ENCODE assay signal across 7 cellular contexts in genomic region chr1:145055217-145055760, GRCh38. TPM values are rescaled to one million over a fixed set of nuclear protein-coding genes. Genes with fewer than 3 reads are reported as not detected.
DNase-seq lines count a peak whose midpoint lies in the region; ATAC-seq and TF ChIP-seq lines count a peak whose summit lies in the region.
"Not testable (repeated sequence)": the region's sequence is repeated elsewhere in the genome, so short reads cannot be mapped to it uniquely, and the experiment has no call there.

No MANE protein-coding gene starts in this region.

- intact Hi-C loops in right lobe of liver (cut with DNase I), result not testable (repeated sequence)

- H3K9me3 Mint-ChIP-seq in activated naive CD8-positive, alpha-beta T cell treated with anti-CD3 and anti-CD28 coated beads, Interleukin-2, amount 10 ng/mL, durations not matched to agents 7 days and 5 days, result not testable (repeated sequence)

- not testable (repeated sequence) for H3K27me3 ChIP-seq in right lobe of liver

- not testable (repeated sequence) for H3K27me3 Mint-ChIP-seq in activated naive CD8-positive, alpha-beta T cell treated with anti-CD3 and anti-CD28 coated beads, Interleukin-2, amount 10 ng/mL, durations not matched to agents 7 days and 5 days

- not testable (repeated sequence) for H3K4me3 Mint-ChIP-seq in activated naive CD8-positive, alpha-beta T cell treated with anti-CD3 and anti-CD28 coated beads, Interleukin-2, amount 10 ng/mL, durations not matched to agents 7 days and 5 days

- not testable (repeated sequence) for TF ChIP-seq CTCF in right lobe of liver (IDR thresholded peaks at IDR 0.05)

- not testable (repeated sequence) for H3K36me3 ChIP-seq in right lobe of liver

- no CpG with 5 or more reads among the region's 4 CpGs for WGBS in right lobe of liver (ENCODE audit: insufficient coverage, low coverage, low lambda C conversion rate, missing lambda C conversion rate)

- not testable (repeated sequence) for H3K4me3 ChIP-seq in right lobe of liver

- not testable (repeated sequence) for H3K36me3 Mint-ChIP-seq in activated naive CD8-positive, alpha-beta T cell treated with anti-CD3 and anti-CD28 coated beads, Interleukin-2, amount 10 ng/mL, durations not matched to agents 7 days and 5 days

- H3K4me1 ChIP-seq in right lobe of liver, result not testable (repeated sequence)

- not testable (repeated sequence) for H3K4me1 Mint-ChIP-seq in activated naive CD8-positive, alpha-beta T cell treated with anti-CD3 and anti-CD28 coated beads, Interleukin-2, amount 10 ng/mL, durations not matched to agents 7 days and 5 days

- H3K27ac ChIP-seq in right lobe of liver, result not testable (repeated sequence)

- ATAC-seq in GM18907 (IDR thresholded peaks at IDR 0.05; ENCODE audit: unreplicated experiment) (peak; percentile 99), GM21381 (IDR thresholded peaks at IDR 0.05; ENCODE audit: unreplicated experiment) (peak; percentile 96), HG02678 (IDR thresholded peaks at IDR 0.05; ENCODE audit: unreplicated experiment) (peak; percentile 100), HG03095 (IDR thresholded peaks at IDR 0.05; ENCODE audit: unreplicated experiment) (peak; percentile 99), HG03521 (IDR thresholded peaks at IDR 0.05; ENCODE audit: unreplicated experiment) (peak; percentile 95), right lobe of liver (peak; percentile 60 to 82 (median 76))
- ATAC-seq in activated naive CD8-positive, alpha-beta T cell treated with anti-CD3 and anti-CD28 coated beads, Interleukin-2, amount 10 ng/mL, durations not matched to agents 7 days and 5 days (ENCODE audit: low read depth), result peak; percentile 94

- H3K9me3 ChIP-seq in right lobe of liver, result not testable (repeated sequence)

- H3K27ac Mint-ChIP-seq in activated naive CD8-positive, alpha-beta T cell treated with anti-CD3 and anti-CD28 coated beads, Interleukin-2, amount 10 ng/mL, durations not matched to agents 7 days and 5 days, result not testable (repeated sequence)

- DNase-seq in activated naive CD8-positive, alpha-beta T cell treated with anti-CD3 and anti-CD28 coated beads, Interleukin-2, amount 10 ng/mL, durations not matched to agents 7 days and 5 days; right lobe of liver: not testable (repeated sequence)

- not testable (repeated sequence) for TF ChIP-seq POLR2A in right lobe of liver (IDR thresholded peaks at IDR 0.05)

- POLR2A ChIA-PET in activated naive CD8-positive, alpha-beta T cell treated with anti-CD3 and anti-CD28 coated beads, Interleukin-2, amount 10 ng/mL, durations not matched to agents 7 days and 5 days (lab: Charles Lee), result not testable (repeated sequence)

RNA-seq across cellular contexts. Expression of gene SRGAP2B, which starts 39.8 kb away (rescaled TPM):
- 10 to 100 TPM; 31.7 TPM for total RNA-seq in activated naive CD8-positive, alpha-beta T cell treated with anti-CD3 and anti-CD28 coated beads, Interleukin-2, amount 10 ng/mL, durations not matched to agents 7 days and 5 days
- total RNA-seq in right lobe of liver, result 1 to 10 TPM; 4.5 to 6.6 (median 6.1) TPM

RNA-seq across cellular contexts. Expression of gene FAM72D, which starts 40.5 kb away (rescaled TPM):
- 10 to 100 TPM; 11.1 to 11.6 TPM for total RNA-seq in activated naive CD8-positive, alpha-beta T cell treated with anti-CD3 and anti-CD28 coated beads, Interleukin-2, amount 10 ng/mL, durations not matched to agents 7 days and 5 days
- total RNA-seq in right lobe of liver, result under 1 TPM in 2 of 6 experiments, not detected in 4; 0.09 to 0.32 TPM

Comparison
In these comparisons a context has a peak if more than half of its experiments do, and no peak if none do; other contexts are left out.
1. RNA of gene SRGAP2B, which starts 39.8 kb away (total RNA-seq): 31.7 TPM in activated naive CD8-positive, alpha-beta T cell treated with anti-CD3 and anti-CD28 coated beads, Interleukin-2, amount 10 ng/mL, durations not matched to agents 7 days and 5 days; 4.5 to 6.6 TPM in right lobe of liver; every median in the first group is over 4 times any median in the second.
2. RNA of gene FAM72D, which starts 40.5 kb away (total RNA-seq): 11.1 to 11.6 TPM in activated naive CD8-positive, alpha-beta T cell treated with anti-CD3 and anti-CD28 coated beads, Interleukin-2, amount 10 ng/mL, durations not matched to agents 7 days and 5 days; 0.09 to 0.32 TPM in right lobe of liver; every median in the first group is over 4 times any median in the second.
3. Peak in every context shown above with its lines, with median percentiles within 50 percentile points of each other: ATAC-seq.